Comparison of ENCODE assay signal across 8 cellular contexts in genomic region chr15:65829150-65829764, GRCh38. TPM values are rescaled to one million over a fixed set of nuclear protein-coding genes. Genes with fewer than 3 reads are reported as not detected.
DNase-seq lines count a peak whose midpoint lies in the region; ATAC-seq and TF ChIP-seq lines count a peak whose summit lies in the region.

No MANE protein-coding gene starts in this region.

- no peak for TF ChIP-seq EP300 in esophagus muscularis mucosa (IDR thresholded peaks at IDR 0.05)

- TF ChIP-seq POLR2A in esophagus muscularis mucosa (IDR thresholded peaks at IDR 0.05; ENCODE audit: low read depth) (no peak), gastrocnemius medialis (IDR thresholded peaks at IDR 0.05) (no peak)

- TF ChIP-seq CTCF in GM20000 (IDR thresholded peaks at IDR 0.05; ENCODE audit: extremely low read depth, missing control alignments) = peak; percentile 35
- peak; percentile 27 to 46 (median 30) for TF ChIP-seq CTCF in esophagus muscularis mucosa (IDR thresholded peaks at IDR 0.05)
- peak in 3 of 5 experiments; percentile 6 to 40 (median 9) for TF ChIP-seq CTCF in gastrocnemius medialis (IDR thresholded peaks at IDR 0.05 in 4 of 5, conservative IDR thresholded peaks at IDR 0.05 in 1 of 5)

- H3K27ac ChIP-seq in esophagus muscularis mucosa (replicated peaks in 1 of 4) (no peak overlapping the region), gastrocnemius medialis (no peak overlapping the region)

- H3K4me1 ChIP-seq in esophagus muscularis mucosa (peaks cover 22 to 29% (median 26%) of the 10 kb centered on the region in 4 donors), gastrocnemius medialis (peaks cover 25 to 43% of the 10 kb centered on the region in 2 donors)

- H3K36me3 ChIP-seq in esophagus muscularis mucosa = no peaks in the 10 kb centered on the region
- H3K36me3 ChIP-seq in gastrocnemius medialis = no peaks in the 10 kb centered on the region

- peak; percentile 33 for DNase-seq in Caki2 (ENCODE audit: low read depth)
- DNase-seq in GM20000 (ENCODE audit: low spot score) = peak; percentile 33
- DNase-seq in SK-N-DZ (ENCODE audit: low spot score) = peak; percentile 34
- no peak for DNase-seq in esophagus muscularis mucosa (ENCODE audit: extremely low spot score)
- DNase-seq in gastrocnemius medialis = no peak

- in situ Hi-C loops in Caki2 (cut with HindIII; ENCODE audit: low pct_unique_long_range_greater_than_20kb, low sequenced_read_pairs) = loop anchor here (25.0 kb wide), 1 partner anchor 192 kb away; no protein-coding TSS in a partner anchor
- in situ Hi-C loops in gastrocnemius medialis (cut with MboI; ENCODE audit: low sequenced_read_pairs in 4 of 4) = no loop called here

- no peak overlapping the region for H3K4me3 ChIP-seq in esophagus muscularis mucosa
- H3K4me3 ChIP-seq in gastrocnemius medialis = no peak overlapping the region

- WGBS in esophagus muscularis mucosa = 63% methylated on average over 7 of the region's 7 CpGs

- intact Hi-C loops in esophagus muscularis mucosa (cut with DNase I) = no loop called here
- intact Hi-C loops in gastrocnemius medialis (cut with DNase I; ENCODE audit: low total_unique reads) = loop anchor here (2.0 kb wide), 1 partner anchor 190 kb away; no protein-coding TSS in a partner anchor

- ATAC-seq in gastrocnemius medialis = no peak
- no peak for ATAC-seq in GM19397 (IDR thresholded peaks at IDR 0.05; ENCODE audit: unreplicated experiment)
- ATAC-seq in GM21423 (IDR thresholded peaks at IDR 0.05; ENCODE audit: unreplicated experiment) = no peak
- no peak for ATAC-seq in GM21825 (IDR thresholded peaks at IDR 0.05; ENCODE audit: unreplicated experiment)

- H3K27me3 ChIP-seq in esophagus muscularis mucosa (no peaks in the 10 kb centered on the region), gastrocnemius medialis (no peaks in the 10 kb centered on the region)

- H3K9me3 ChIP-seq in esophagus muscularis mucosa = no peaks in the 10 kb centered on the region
- H3K9me3 ChIP-seq in gastrocnemius medialis = no peaks in the 10 kb centered on the region

RNA-seq across cellular contexts. Expression of gene DENND4A, which starts 37.2 kb away (rescaled TPM):
- total RNA-seq in Caki2 (2014; rRNA removed; shearing (Covaris generic); ENCODE audit: low replicate concordance) = 4.5 and 5.9 TPM in 2 replicates
- polyA plus RNA-seq in SK-N-DZ (2014; cell fraction: cytosol; rRNA removed) = 10.3 and 12.5 TPM in 2 replicates
- polyA plus RNA-seq in SK-N-DZ (2014; cell fraction: nucleus; rRNA removed) = 9.8 and 11.0 TPM in 2 replicates
- total RNA-seq in esophagus muscularis mucosa (10 to 100 TPM; 17.7 to 34.3 (median 25.4) TPM), gastrocnemius medialis (10 to 100 TPM; 24.4 to 46.4 (median 33.1) TPM)

RNA-seq across cellular contexts. Expression of gene RAB11A, which starts 40.0 kb away (rescaled TPM):
- 231 and 296 TPM in 2 replicates for total RNA-seq in Caki2 (2014; rRNA removed; shearing (Covaris generic); ENCODE audit: low replicate concordance)
- 302 and 416 TPM in 2 replicates for polyA plus RNA-seq in SK-N-DZ (2014; cell fraction: cytosol; rRNA removed)
- 138 and 213 TPM in 2 replicates for polyA plus RNA-seq in SK-N-DZ (2014; cell fraction: nucleus; rRNA removed)
- total RNA-seq in esophagus muscularis mucosa (100 to 1,000 TPM in 3 of 4 donors, 10 to 100 TPM in 1; 51.9 to 134 (median 122) TPM), gastrocnemius medialis (100 to 1,000 TPM in 3 of 4 donors, 10 to 100 TPM in 1; 93.0 to 207 (median 166) TPM)

Comparison
In these comparisons a context has a peak if more than half of its experiments do, and no peak if none do; other contexts are left out.
1. DNase-seq: peak in Caki2 (single experiment), GM20000 (single experiment) and SK-N-DZ (single experiment); none in esophagus muscularis mucosa (single experiment) and gastrocnemius medialis (0 of 2).
2. Peak in every context shown above with its lines, with median percentiles within 50 percentile points of each other: CTCF ChIP-seq.